Comparison of ENCODE assay signal across 8 cellular contexts in genomic region chr12:126069549-126070165, GRCh38.
DNase-seq lines count a peak whose midpoint lies in the region; ATAC-seq and TF ChIP-seq lines count a peak whose summit lies in the region.

No MANE protein-coding gene starts in this region.

- H3K9me3 ChIP-seq in gastrocnemius medialis: no peaks in the 10 kb centered on the region

- H3K4me3 ChIP-seq in foreskin fibroblast (ENCODE audit: low read depth in 1 of 2, low read length in 2 of 2) (no peak overlapping the region), gastrocnemius medialis (no peak overlapping the region)

- in situ Hi-C loops in gastrocnemius medialis (cut with MboI; ENCODE audit: low sequenced_read_pairs in 4 of 4): no loop called here

- DNase-seq in DMS114 treated with DMSO at 0.1 percent for 48 hours (lab: John Stamatoyannopoulos, UW; ENCODE audit: unreplicated experiment): peak; percentile 21
- DNase-seq in NCI-H1694 treated with DMSO at 0.1 percent for 48 hours (lab: John Stamatoyannopoulos, UW): peak; percentile 2
- peak; percentile 2 to 56 for DNase-seq in foreskin fibroblast
- peak; percentile 7 to 30 (median 23) for DNase-seq in stimulated activated CD4-positive, alpha-beta T cell treated with anti-CD3 and anti-CD28 coated beads, Interleukin-1b, Interleukin-23, amount 100 ng/mL, for 24 hours (ENCODE audit: low read depth in 4 of 4, low spot score in 1 of 4)
- no peak for DNase-seq in gastrocnemius medialis

- TF ChIP-seq CTCF in VCaP (conservative IDR thresholded peaks at IDR 0.05) (peak; percentile 81), foreskin fibroblast (IDR thresholded peaks at IDR 0.05; ENCODE audit: low read depth, low read length) (peak; percentile 39), gastrocnemius medialis (IDR thresholded peaks at IDR 0.05 in 4 of 5, conservative IDR thresholded peaks at IDR 0.05 in 1 of 5) (peak in 1 of 5 experiments; percentile 33)

- no peaks in the 10 kb centered on the region for H3K27me3 ChIP-seq in gastrocnemius medialis

- no peak for TF ChIP-seq POLR2A in gastrocnemius medialis (IDR thresholded peaks at IDR 0.05)

- intact Hi-C loops in gastrocnemius medialis (cut with DNase I; ENCODE audit: low total_unique reads): no loop called here

- no peaks in the 10 kb centered on the region for H3K36me3 ChIP-seq in gastrocnemius medialis

- ATAC-seq in GM21390 (IDR thresholded peaks at IDR 0.05; ENCODE audit: unreplicated experiment): peak; percentile 72
- ATAC-seq in HG03108 (IDR thresholded peaks at IDR 0.05; ENCODE audit: unreplicated experiment): no peak
- ATAC-seq in gastrocnemius medialis: no peak

- no peak overlapping the region for H3K27ac ChIP-seq in VCaP
- no peak overlapping the region for H3K27ac ChIP-seq in gastrocnemius medialis

- no peaks in the 10 kb centered on the region for H3K4me1 ChIP-seq in gastrocnemius medialis

Comparison
In these comparisons a context has a peak if more than half of its experiments do, and no peak if none do; other contexts are left out.
1. DNase-seq: peak in DMS114 treated with DMSO at 0.1 percent for 48 hours (single experiment), NCI-H1694 treated with DMSO at 0.1 percent for 48 hours (single experiment), foreskin fibroblast (2 of 2) and stimulated activated CD4-positive, alpha-beta T cell treated with anti-CD3 and anti-CD28 coated beads, Interleukin-1b, Interleukin-23, amount 100 ng/mL, for 24 hours (4 of 4); none in gastrocnemius medialis (0 of 2).